18 cellular contexts compared by ENCODE assay signal in the genomic region with DNA sequence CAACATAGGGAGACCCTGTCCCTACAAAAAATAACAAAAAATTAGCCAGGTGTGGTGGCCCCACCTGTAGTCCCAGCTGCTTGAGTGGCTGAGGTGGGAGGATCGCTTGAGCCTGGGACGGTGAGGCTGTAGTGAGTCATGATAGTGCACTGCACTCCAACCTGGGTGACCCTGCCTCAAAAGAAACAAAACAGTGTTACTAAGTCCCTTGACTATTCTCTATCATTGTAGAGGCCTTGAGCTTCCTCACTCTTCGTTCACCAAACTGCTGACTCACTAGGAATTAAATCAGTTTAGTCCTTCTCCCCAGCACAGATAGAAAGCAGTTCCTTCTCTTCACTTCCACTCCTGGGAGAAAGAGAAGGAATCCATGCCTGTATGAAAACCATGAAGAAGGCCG. TPM values are rescaled to one million over a fixed set of nuclear protein-coding genes. Genes with fewer than 3 reads are reported as not detected.
DNase-seq lines count a peak whose midpoint lies in the region; ATAC-seq, FAIRE-seq and TF ChIP-seq lines count a peak whose summit lies in the region.
"Had no signal": no experiment of that assay in that cellular context is flagged by ENCODE, and none has a peak within 500 bp of the region (broad histone marks: within the 10 kb centered on the region; RNA-seq: fewer than 3 reads in every experiment).

No MANE protein-coding gene starts in this region.

- intact Hi-C loops in activated CD4-positive, alpha-beta T cell treated with anti-CD3 and anti-CD28 coated beads for 36 hours (cut with DNase I, micrococcal nuclease): no loop called here

- POLR2A ChIA-PET in activated CD4-positive, alpha-beta T cell treated with anti-CD3 and anti-CD28 coated beads for 36 hours (lab: Charles Lee): no interaction called here

- 57% methylated on average over 4 of the region's 4 CpGs for WGBS in smooth muscle cell (ENCODE audit: low lambda C conversion rate)

- ATAC-seq in activated CD4-positive, alpha-beta T cell treated with anti-CD3 and anti-CD28 coated beads for 36 hours: peak; percentile 44
- ATAC-seq in esophagus mucosa (peak; percentile 91), GM21381 (IDR thresholded peaks at IDR 0.05; ENCODE audit: unreplicated experiment) (no peak)
- ATAC-seq: natural killer cell treated with Interleukin-12 subunit alpha and Interleukin-12 subunit beta and Interleukin-15 and Interleukin-18, amount 100 ng/mL, for 72 hours had no signal

- no peak overlapping the region for H3K4me3 ChIP-seq in smooth muscle cell
- H3K4me3 ChIP-seq: lung, skin epidermis, upper lobe of right lung had no signal

- CTCF ChIA-PET in activated CD4-positive, alpha-beta T cell treated with anti-CD3 and anti-CD28 coated beads for 36 hours (lab: Charles Lee): interaction anchor here (0.6 kb wide), 1 partner anchor 705 kb away, joined by 3 read pairs; no protein-coding TSS in a partner anchor

- H3K27ac Mint-ChIP-seq in activated CD4-positive, alpha-beta T cell treated with anti-CD3 and anti-CD28 coated beads for 36 hours: no peak overlapping the region
- H3K27ac Mint-ChIP-seq: activated CD4-positive, alpha-beta memory T cell treated with anti-CD3 and anti-CD28 coated beads for 36 hours; natural killer cell treated with Interleukin-12 subunit alpha and Interleukin-12 subunit beta and Interleukin-15 and Interleukin-18, amount 100 ng/mL, for 72 hours had no signal

- no peaks in the 10 kb centered on the region for H3K36me3 Mint-ChIP-seq in activated CD4-positive, alpha-beta T cell treated with anti-CD3 and anti-CD28 coated beads for 36 hours (ENCODE audit: low read depth)
- H3K36me3 Mint-ChIP-seq: activated CD4-positive, alpha-beta memory T cell treated with anti-CD3 and anti-CD28 coated beads for 36 hours; natural killer cell treated with Interleukin-12 subunit alpha and Interleukin-12 subunit beta and Interleukin-15 and Interleukin-18, amount 100 ng/mL, for 72 hours had no signal

- H3K4me2 ChIP-seq in smooth muscle cell: no peak overlapping the region

- H3K27ac ChIP-seq in smooth muscle cell (ENCODE audit: low read depth): peak overlapping the region; percentile 85
- H3K27ac ChIP-seq: skin epidermis, upper lobe of right lung had no signal

- H3K4me1 Mint-ChIP-seq in activated CD4-positive, alpha-beta T cell treated with anti-CD3 and anti-CD28 coated beads for 36 hours: peaks cover 4% of the 10 kb centered on the region

- no peak overlapping the region for H3K4me3 Mint-ChIP-seq in activated CD4-positive, alpha-beta T cell treated with anti-CD3 and anti-CD28 coated beads for 36 hours
- H3K4me3 Mint-ChIP-seq: activated CD4-positive, alpha-beta memory T cell treated with anti-CD3 and anti-CD28 coated beads for 36 hours; natural killer cell treated with Interleukin-12 subunit alpha and Interleukin-12 subunit beta and Interleukin-15 and Interleukin-18, amount 100 ng/mL, for 72 hours had no signal

- peak overlapping the region; percentile 47 for H3K9ac ChIP-seq in smooth muscle cell (ENCODE audit: low read depth)

- H3K27me3 Mint-ChIP-seq in activated CD4-positive, alpha-beta T cell treated with anti-CD3 and anti-CD28 coated beads for 36 hours: peaks cover 2% of the 10 kb centered on the region
- H3K27me3 Mint-ChIP-seq: natural killer cell treated with Interleukin-12 subunit alpha and Interleukin-12 subunit beta and Interleukin-15 and Interleukin-18, amount 100 ng/mL, for 72 hours had no signal

- no peak for DNase-seq in activated CD4-positive, alpha-beta T cell treated with anti-CD3 and anti-CD28 coated beads for 36 hours
- DNase-seq in activated CD4-positive, alpha-beta T cell treated with anti-CD3 and anti-CD28 coated beads, Interleukin-2, amount 50 U/mL, for 1 hour: no peak
- DNase-seq in RCC 7860 (ENCODE audit: low spot score) (peak; percentile 79), smooth muscle cell (lab: John Stamatoyannopoulos, UW; ENCODE audit: unreplicated experiment) (no peak), COLO668 (lab: John Stamatoyannopoulos, UW; ENCODE audit: unreplicated experiment) (no peak), NCI-H2196 treated with DMSO at 0.1 percent for 48 hours (lab: John Stamatoyannopoulos, UW; ENCODE audit: unreplicated experiment) (no peak)
- DNase-seq: ACHN, EL, NCI-H1694 treated with DMSO at 0.1 percent for 48 hours had no signal

- no peaks in the 10 kb centered on the region for H3K4me1 ChIP-seq in smooth muscle cell (ENCODE audit: low read depth)
- H3K4me1 ChIP-seq: upper lobe of right lung had no signal

- no peaks in the 10 kb centered on the region for H3K27me3 ChIP-seq in smooth muscle cell (ENCODE audit: low read depth)
- H3K27me3 ChIP-seq: upper lobe of right lung had no signal

- no peak for TF ChIP-seq CTCF in smooth muscle cell (IDR thresholded peaks at IDR 0.05; ENCODE audit: borderline replicate concordance, insufficient read depth, poor library complexity, severe bottlenecking)

- no peaks in the 10 kb centered on the region for H3F3A ChIP-seq in smooth muscle cell (ENCODE audit: low read depth)

- no peaks in the 10 kb centered on the region for H3K9me3 ChIP-seq in smooth muscle cell (replicated peaks; ENCODE audit: low read depth)
- H3K9me3 ChIP-seq: upper lobe of right lung had no signal

- H3K9me3 Mint-ChIP-seq in activated CD4-positive, alpha-beta T cell treated with anti-CD3 and anti-CD28 coated beads for 36 hours (ENCODE audit: low read depth): no peaks in the 10 kb centered on the region
- H3K9me3 Mint-ChIP-seq: activated CD4-positive, alpha-beta memory T cell treated with anti-CD3 and anti-CD28 coated beads for 36 hours; natural killer cell treated with Interleukin-12 subunit alpha and Interleukin-12 subunit beta and Interleukin-15 and Interleukin-18, amount 100 ng/mL, for 72 hours had no signal

- H3K79me2 ChIP-seq in smooth muscle cell (ENCODE audit: low read depth): peaks cover 15% of the 10 kb centered on the region

- FAIRE-seq in RCC 7860 (lab: Jason Lieb, UNC): no peak
- FAIRE-seq: frontal cortex had no signal

- no peaks in the 10 kb centered on the region for H4K20me1 ChIP-seq in smooth muscle cell (ENCODE audit: low read depth)

- H2AFZ ChIP-seq in smooth muscle cell (ENCODE audit: low read depth): no peak overlapping the region

- no peaks in the 10 kb centered on the region for H3K36me3 ChIP-seq in smooth muscle cell (ENCODE audit: low read depth)
- H3K36me3 ChIP-seq: upper lobe of right lung had no signal

RNA-seq across cellular contexts. Expression of gene CDS1, which starts 14.5 kb away (rescaled TPM):
- total RNA-seq in activated CD4-positive, alpha-beta T cell treated with anti-CD3 and anti-CD28 coated beads for 36 hours: under 1 TPM; 0.12 to 0.21 TPM
- total RNA-seq in esophagus mucosa: 19.6 TPM
- total RNA-seq in smooth muscle cell: 15.2 and 15.7 TPM in 2 replicates
- polyA plus RNA-seq in smooth muscle cell: 2.1 and 7.9 TPM in 2 replicates
- total RNA-seq: natural killer cell treated with Interleukin-12 subunit alpha and Interleukin-12 subunit beta and Interleukin-15 and Interleukin-18, amount 100 ng/mL, for 72 hours; OCI-LY7 had no signal

Comparison
In these comparisons a context has a peak if more than half of its experiments do, and no peak if none do; other contexts are left out.
1. RNA of gene CDS1, which starts 14.5 kb away (total RNA-seq): 19.6 TPM in esophagus mucosa (single experiment) and 15.2 to 15.7 TPM in smooth muscle cell; 0.12 to 0.21 TPM in activated CD4-positive, alpha-beta T cell treated with anti-CD3 and anti-CD28 coated beads for 36 hours; every median in the first group is over 10 times any median in the second.